Comparison of ENCODE assay signal across 27 cellular contexts in the genomic region with DNA sequence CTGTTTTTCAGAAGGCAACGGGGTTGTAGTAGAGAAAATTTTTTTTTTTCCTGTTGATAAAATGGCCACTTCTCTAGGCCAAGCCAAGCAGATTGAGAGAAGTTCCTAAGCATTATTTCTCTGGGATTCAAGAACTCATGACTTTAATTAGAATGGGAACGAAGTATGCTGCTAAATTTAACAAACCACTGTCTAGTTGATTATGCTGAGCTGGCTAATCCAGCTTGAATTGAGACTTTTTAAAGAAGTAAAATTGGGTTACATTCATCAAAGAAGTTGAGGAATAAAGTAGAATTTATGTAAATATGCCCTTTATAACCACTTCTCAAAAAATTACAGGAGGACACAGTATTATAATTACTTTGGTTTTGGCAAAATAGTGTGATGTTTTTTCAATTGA.
"Had no signal": no experiment of that assay in that cellular context is flagged by ENCODE, and none has a peak within 500 bp of the region (broad histone marks: within the 10 kb centered on the region; RNA-seq: fewer than 3 reads in every experiment).

No MANE protein-coding gene starts in this region.

- DNase-seq: heart right ventricle; islet precursor cell; left ventricle myocardium inferior; midbrain; mucosa of descending colon; naive B cell; natural killer cell; nephron progenitor cell; occipital lobe; ovary; small intestine; spleen; stimulated activated CD4-positive, alpha-beta T cell treated with anti-CD3 and anti-CD28 coated beads, Interleukin-4, amount 100 ng/mL, for 24 hours; stimulated activated naive CD4-positive, alpha-beta T cell; tibial artery; trophoblast cell; upper lobe of right lung had no signal

- H3K79me2 ChIP-seq: hepatocyte had no signal

- H3K27me3 ChIP-seq: heart right ventricle, neural progenitor cell, neutrophil, ovary, right atrium auricular region, spleen, suprapubic skin, tibial artery, upper lobe of right lung had no signal

- H3K4me3 ChIP-seq: heart right ventricle, hepatocyte, left ventricle myocardium inferior, lung, mucosa of descending colon, neural progenitor cell, ovary, right atrium auricular region, spleen, suprapubic skin, thoracic aorta, tibial artery, upper lobe of right lung had no signal

- H3K4me2 ChIP-seq: hepatocyte, neural progenitor cell had no signal

- H3K9me3 ChIP-seq: heart right ventricle, left ventricle myocardium inferior, mucosa of descending colon, neutrophil, ovary, right atrium auricular region, spleen, suprapubic skin, thoracic aorta, tibial artery, upper lobe of right lung had no signal

- H3K36me3 ChIP-seq: heart right ventricle, left ventricle myocardium inferior, neural progenitor cell, neutrophil, ovary, right atrium auricular region, spleen, suprapubic skin, thoracic aorta, tibial artery, upper lobe of right lung had no signal

- H3K4me1 ChIP-seq: heart right ventricle, left ventricle myocardium inferior, neural progenitor cell, right atrium auricular region, spleen, suprapubic skin, tibial artery, upper lobe of right lung had no signal

- H3K9ac ChIP-seq: neural progenitor cell had no signal

- FAIRE-seq: small intestine, urothelium cell line had no signal

- ATAC-seq: heart right ventricle; mucosa of descending colon; natural killer cell; sciatic nerve; stimulated activated effector memory CD8-positive, alpha-beta T cell treated with anti-CD3 and anti-CD28 coated beads, Interleukin-12 subunit alpha, Interleukin-12 subunit beta, amount 100 ng/mL, for 72 hours; upper lobe of right lung had no signal

- H3K27ac ChIP-seq: heart right ventricle, hepatocyte, left ventricle myocardium inferior, neural progenitor cell, neutrophil, ovary, right atrium auricular region, spleen, suprapubic skin, thoracic aorta, tibial artery, upper lobe of right lung had no signal

- H2AFZ ChIP-seq: hepatocyte, neural progenitor cell had no signal
